In the genomic region with DNA sequence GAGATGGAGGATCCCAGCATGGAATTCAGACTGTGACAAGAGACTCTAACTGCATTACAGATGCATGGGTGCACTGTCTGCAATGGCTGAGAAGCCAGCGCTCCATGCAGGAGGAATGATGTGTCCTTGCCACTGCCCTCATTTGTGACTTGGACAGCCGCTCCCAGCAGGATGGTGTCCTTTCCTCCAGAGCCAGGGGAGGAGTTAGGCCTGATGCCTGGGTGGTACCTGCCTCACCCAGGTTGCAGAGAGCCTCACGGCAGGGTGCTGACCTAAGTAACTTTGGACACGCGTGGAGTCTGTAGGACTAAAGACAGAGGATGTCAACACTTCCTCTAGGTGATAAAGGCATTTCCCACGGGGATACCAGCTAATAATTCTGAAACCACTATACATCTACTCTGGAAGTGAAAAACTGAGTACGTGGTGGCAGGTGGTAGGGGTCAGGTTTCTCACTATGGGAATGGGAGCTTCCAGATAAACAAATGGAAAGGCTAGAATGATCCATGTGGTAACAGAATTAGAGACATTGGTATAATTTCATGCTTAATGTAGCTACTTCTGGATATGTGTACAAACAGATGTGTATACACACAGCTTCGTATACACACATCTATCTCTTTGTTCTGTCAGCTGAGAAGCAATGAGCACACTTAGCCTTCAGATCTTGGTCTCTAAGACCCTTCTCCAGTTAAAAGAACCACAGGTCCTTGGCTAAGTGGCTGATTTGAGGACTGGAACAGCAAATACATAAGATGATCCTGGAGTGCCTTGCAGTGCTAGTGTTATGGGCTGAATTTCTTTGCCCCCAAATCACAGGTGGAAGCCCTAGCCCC, we compare ENCODE assay signal across 1 cellular context.
TF ChIP-seq lines count a peak whose summit lies in the region.

No MANE protein-coding gene starts in this region.

TF ChIP-seq in K562, 482 proteins besides CTCF, POLR2A, EP300 and RAD21:
- 0 out of 2 replicates have a peak, but pooled peaks have one; percentile 17 for TF ChIP-seq SMAD4 (CRISPR knock-in tag; conservative IDR thresholded peaks at IDR 0.05)
- TF ChIP-seq PTTG1 (tag; IDR thresholded peaks at IDR 0.05; ENCODE audit: low read depth): 0 out of 2 replicates have a peak, but pooled peaks have one; percentile 15
- TF ChIP-seq PTRF (tag; IDR thresholded peaks at IDR 0.05): peak; percentile 27; the same call in 1 of the 2 replicates
- no peak for TF ChIP-seq ZNF165 (CRISPR knock-in tag; IDR thresholded peaks at IDR 0.05; ENCODE audit: borderline replicate concordance)
- TF ChIP-seq KDM1A (IDR thresholded peaks at IDR 0.05): 0 out of 4 replicates have a peak, but pooled peaks of 1 of the 2 experiments have one; percentile 5
- TF ChIP-seq, protein P1, sequence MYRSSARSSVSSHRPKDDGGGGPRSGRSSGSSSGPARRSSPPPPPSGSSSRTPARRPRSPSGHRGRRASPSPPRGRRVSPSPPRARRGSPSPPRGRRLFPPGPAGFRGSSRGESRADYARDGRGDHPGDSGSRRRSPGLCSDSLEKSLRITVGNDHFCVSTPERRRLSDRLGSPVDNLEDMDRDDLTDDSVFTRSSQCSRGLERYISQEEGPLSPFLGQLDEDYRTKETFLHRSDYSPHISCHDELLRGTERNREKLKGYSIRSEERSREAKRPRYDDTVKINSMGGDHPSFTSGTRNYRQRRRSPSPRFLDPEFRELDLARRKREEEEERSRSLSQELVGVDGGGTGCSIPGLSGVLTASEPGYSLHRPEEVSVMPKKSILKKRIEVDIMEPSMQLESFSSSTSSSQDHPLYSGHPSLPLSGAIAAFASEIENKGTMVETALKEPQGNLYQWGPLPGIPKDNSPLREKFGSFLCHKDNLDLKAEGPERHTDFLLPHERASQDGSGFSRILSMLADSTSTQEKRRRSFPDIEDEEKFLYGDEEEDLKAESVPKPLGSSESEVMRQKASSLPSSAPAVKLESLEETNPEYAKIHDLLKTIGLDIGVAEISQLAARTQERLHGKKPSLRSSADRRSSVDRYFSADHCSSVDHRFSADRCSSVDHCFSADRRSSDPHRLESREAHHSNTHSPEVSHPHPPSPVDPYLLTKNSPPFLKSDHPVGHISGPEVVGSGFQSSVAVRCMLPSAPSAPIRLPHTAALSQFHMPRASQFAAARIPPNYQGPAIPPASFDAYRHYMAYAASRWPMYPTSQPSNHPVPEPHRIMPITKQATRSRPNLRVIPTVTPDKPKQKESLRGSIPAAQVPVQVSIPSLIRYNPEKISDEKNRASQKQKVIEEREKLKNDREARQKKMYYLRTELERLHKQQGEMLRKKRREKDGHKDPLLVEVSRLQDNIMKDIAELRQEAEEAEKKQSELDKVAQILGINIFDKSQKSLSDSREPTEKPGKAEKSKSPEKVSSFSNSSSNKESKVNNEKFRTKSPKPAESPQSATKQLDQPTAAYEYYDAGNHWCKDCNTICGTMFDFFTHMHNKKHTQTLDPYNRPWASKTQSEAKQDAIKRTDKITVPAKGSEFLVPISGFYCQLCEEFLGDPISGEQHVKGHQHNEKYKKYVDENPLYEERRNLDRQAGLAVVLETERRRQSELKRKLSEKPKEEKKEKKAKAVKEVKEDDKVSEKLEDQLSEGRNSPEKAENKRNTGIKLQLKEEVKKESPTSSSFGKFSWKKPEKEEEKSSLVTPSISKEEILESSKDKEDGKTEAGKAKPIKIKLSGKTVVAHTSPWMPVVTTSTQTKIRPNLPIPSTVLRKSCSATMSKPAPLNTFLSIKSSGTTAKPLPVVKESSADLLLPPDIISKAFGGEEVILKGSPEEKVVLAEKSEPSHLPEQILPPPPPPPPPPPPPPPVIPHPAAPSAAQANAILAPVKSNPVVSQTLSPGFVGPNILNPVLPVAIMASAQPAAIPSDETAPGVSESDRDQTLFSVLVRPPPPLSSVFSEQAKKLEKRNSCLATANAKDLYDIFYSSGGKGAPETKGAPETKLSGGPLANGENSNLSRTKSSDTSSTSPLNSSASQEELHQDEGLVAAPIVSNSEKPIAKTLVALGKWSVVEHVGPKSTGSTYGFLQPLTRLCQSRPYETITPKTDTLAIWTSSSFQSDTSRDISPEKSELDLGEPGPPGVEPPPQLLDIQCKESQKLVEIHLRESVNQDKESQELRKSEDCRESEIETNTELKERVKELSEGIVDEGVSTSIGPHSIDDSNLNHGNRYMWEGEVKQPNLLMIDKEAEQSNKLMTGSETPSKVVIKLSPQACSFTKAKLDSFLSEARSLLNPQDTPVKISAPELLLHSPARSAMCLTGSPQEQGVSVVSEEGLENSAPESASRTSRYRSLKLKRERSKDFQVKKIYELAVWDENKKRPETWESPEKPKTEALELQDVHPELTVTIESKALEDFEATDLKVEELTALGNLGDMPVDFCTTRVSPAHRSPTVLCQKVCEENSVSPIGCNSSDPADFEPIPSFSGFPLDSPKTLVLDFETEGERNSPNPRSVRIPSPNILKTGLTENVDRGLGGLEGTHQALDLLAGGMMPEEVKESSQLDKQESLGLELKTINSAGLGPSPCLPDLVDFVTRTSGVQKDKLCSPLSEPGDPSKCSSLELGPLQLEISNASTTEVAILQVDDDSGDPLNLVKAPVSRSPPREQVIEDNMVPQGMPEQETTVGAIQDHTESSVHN (IDR thresholded peaks at IDR 0.05; ENCODE audit: borderline replicate concordance in 1 of 2, low read depth in 1 of 2): 0 out of 4 replicates have a peak, but pooled peaks of 1 of the 2 experiments have one; percentile 89
- peak; percentile 13; the same call in 1 of the 2 replicates for TF ChIP-seq ZNF395 (CRISPR knock-in tag; IDR thresholded peaks at IDR 0.05)
- TF ChIP-seq, protein P2, sequence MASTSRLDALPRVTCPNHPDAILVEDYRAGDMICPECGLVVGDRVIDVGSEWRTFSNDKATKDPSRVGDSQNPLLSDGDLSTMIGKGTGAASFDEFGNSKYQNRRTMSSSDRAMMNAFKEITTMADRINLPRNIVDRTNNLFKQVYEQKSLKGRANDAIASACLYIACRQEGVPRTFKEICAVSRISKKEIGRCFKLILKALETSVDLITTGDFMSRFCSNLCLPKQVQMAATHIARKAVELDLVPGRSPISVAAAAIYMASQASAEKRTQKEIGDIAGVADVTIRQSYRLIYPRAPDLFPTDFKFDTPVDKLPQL (IDR thresholded peaks at IDR 0.05; ENCODE audit: extremely low read depth, insufficient read length): no peak
- TF ChIP-seq FOXP1 (CRISPR knock-in tag; IDR thresholded peaks at IDR 0.05): peak; percentile 38
TF ChIP-seq in K562: peak in this region for 7.
